In genomic region chr16:17223576-17223975, GRCh38 we compare ENCODE assay signal across 17 cellular contexts.
DNase-seq lines count a peak whose midpoint lies in the region; ATAC-seq and TF ChIP-seq lines count a peak whose summit lies in the region.
"Had no signal": no experiment of that assay in that cellular context is flagged by ENCODE, and none has a peak within 500 bp of the region (broad histone marks: within the 10 kb centered on the region; RNA-seq: fewer than 3 reads in every experiment).

No MANE protein-coding gene starts in this region.

- no peaks in the 10 kb centered on the region for H3K79me2 ChIP-seq in Karpas-422 (ENCODE audit: low read length)

- H3K4me3 Mint-ChIP-seq in activated naive CD8-positive, alpha-beta T cell treated with anti-CD3 and anti-CD28 coated beads, Interleukin-2, amount 10 ng/mL, durations not matched to agents 7 days and 5 days = no peak overlapping the region
- H3K4me3 Mint-ChIP-seq in activated naive CD8-positive, alpha-beta T cell treated with anti-CD3 and anti-CD28 coated beads, Interleukin-2, amount 50 U/mL, for 24 hours = no peak overlapping the region
- no peak overlapping the region for H3K4me3 Mint-ChIP-seq in dendritic cell treated with granulocyte-macrophage colony-stimulating factor and Interleukin-4, amounts not matched to agents 40 ng/mL and 50 ng/mL, for 4 days
- no peak overlapping the region for H3K4me3 Mint-ChIP-seq in activated T-cell treated with anti-CD3 and anti-CD28 coated beads, Interleukin-2, amount 50 U/mL, for 4 hours
- H3K4me3 Mint-ChIP-seq: CD8-positive, alpha-beta memory T cell; H9 had no signal

- ATAC-seq in activated naive CD8-positive, alpha-beta T cell treated with anti-CD3 and anti-CD28 coated beads, Interleukin-2, amount 10 ng/mL, durations not matched to agents 7 days and 5 days (ENCODE audit: low read depth) = no peak
- ATAC-seq in activated naive CD8-positive, alpha-beta T cell treated with anti-CD3 and anti-CD28 coated beads, Interleukin-2, amount 50 U/mL, for 24 hours = no peak
- ATAC-seq in GM18517 (IDR thresholded peaks at IDR 0.05; ENCODE audit: unreplicated experiment) = no peak
- ATAC-seq in activated T-cell treated with anti-CD3 and anti-CD28 coated beads, Interleukin-2, amount 50 U/mL, for 4 hours = no peak

- intact Hi-C loops in dendritic cell treated with granulocyte-macrophage colony-stimulating factor and Interleukin-4, amounts not matched to agents 40 ng/mL and 50 ng/mL, for 4 days (cut with micrococcal nuclease) = no loop called here
- intact Hi-C loops in sigmoid colon (cut with DNase I) = loop anchor here (2.0 to 5.0 kb wide), 2 partner anchors 89 to 184 kb away; no protein-coding TSS in a partner anchor

- H3K27ac Mint-ChIP-seq in activated naive CD8-positive, alpha-beta T cell treated with anti-CD3 and anti-CD28 coated beads, Interleukin-2, amount 10 ng/mL, durations not matched to agents 7 days and 5 days = peak overlapping the region; percentile 82
- H3K27ac Mint-ChIP-seq in activated naive CD8-positive, alpha-beta T cell treated with anti-CD3 and anti-CD28 coated beads, Interleukin-2, amount 50 U/mL, for 24 hours = no peak overlapping the region
- H3K27ac Mint-ChIP-seq in dendritic cell treated with granulocyte-macrophage colony-stimulating factor and Interleukin-4, amounts not matched to agents 40 ng/mL and 50 ng/mL, for 4 days = peak overlapping the region; percentile 39

- H3K36me3 ChIP-seq in Karpas-422 (ENCODE audit: insufficient read depth, low read length) (no peaks in the 10 kb centered on the region), sigmoid colon (no peaks in the 10 kb centered on the region)

- H3K4me3 ChIP-seq in Karpas-422 (ENCODE audit: low read length) (no peak overlapping the region), sigmoid colon (no peak overlapping the region)
- H3K4me3 ChIP-seq: SK-N-MC had no signal

- no peaks in the 10 kb centered on the region for H3K27me3 Mint-ChIP-seq in activated naive CD8-positive, alpha-beta T cell treated with anti-CD3 and anti-CD28 coated beads, Interleukin-2, amount 10 ng/mL, durations not matched to agents 7 days and 5 days
- no peaks in the 10 kb centered on the region for H3K27me3 Mint-ChIP-seq in activated naive CD8-positive, alpha-beta T cell treated with anti-CD3 and anti-CD28 coated beads, Interleukin-2, amount 50 U/mL, for 24 hours
- no peaks in the 10 kb centered on the region for H3K27me3 Mint-ChIP-seq in dendritic cell treated with granulocyte-macrophage colony-stimulating factor and Interleukin-4, amounts not matched to agents 40 ng/mL and 50 ng/mL, for 4 days
- no peaks in the 10 kb centered on the region for H3K27me3 Mint-ChIP-seq in activated T-cell treated with anti-CD3 and anti-CD28 coated beads, Interleukin-2, amount 50 U/mL, for 4 hours (ENCODE audit: low read depth)
- H3K27me3 Mint-ChIP-seq: CD8-positive, alpha-beta memory T cell had no signal

- TF ChIP-seq POLR2A in sigmoid colon (IDR thresholded peaks at IDR 0.05) = no peak

- H3K4me1 ChIP-seq in Karpas-422 (ENCODE audit: low read length) = peaks cover 32% of the 10 kb centered on the region
- peaks cover 0 to 50% (median 48%) of the 10 kb centered on the region in 4 donors for H3K4me1 ChIP-seq in sigmoid colon

- 76 to 81% methylated on average over 3 of the region's 3 CpGs for WGBS in sigmoid colon, 2 donors

- TF ChIP-seq CTCF in sigmoid colon (IDR thresholded peaks at IDR 0.05) = no peak

- H4K20me1 ChIP-seq in Karpas-422 (ENCODE audit: insufficient read depth, low read depth, low read length) = peaks cover 23% of the 10 kb centered on the region

- POLR2A ChIA-PET in activated naive CD8-positive, alpha-beta T cell treated with anti-CD3 and anti-CD28 coated beads, Interleukin-2, amount 10 ng/mL, durations not matched to agents 7 days and 5 days (lab: Charles Lee) = interaction anchor here (0.6 to 1.2 kb wide), 2 partner anchors 11 to 97 kb away, joined by 3 to 5 read pairs; no protein-coding TSS in a partner anchor

- H3K4me1 Mint-ChIP-seq in activated naive CD8-positive, alpha-beta T cell treated with anti-CD3 and anti-CD28 coated beads, Interleukin-2, amount 10 ng/mL, durations not matched to agents 7 days and 5 days = peaks cover 34% of the 10 kb centered on the region
- H3K4me1 Mint-ChIP-seq in activated naive CD8-positive, alpha-beta T cell treated with anti-CD3 and anti-CD28 coated beads, Interleukin-2, amount 50 U/mL, for 24 hours = peaks cover 25% of the 10 kb centered on the region
- peaks cover 42% of the 10 kb centered on the region for H3K4me1 Mint-ChIP-seq in dendritic cell treated with granulocyte-macrophage colony-stimulating factor and Interleukin-4, amounts not matched to agents 40 ng/mL and 50 ng/mL, for 4 days (ENCODE audit: low read depth)
- peaks cover 8% of the 10 kb centered on the region for H3K4me1 Mint-ChIP-seq in activated T-cell treated with anti-CD3 and anti-CD28 coated beads, Interleukin-2, amount 50 U/mL, for 4 hours (ENCODE audit: low read depth)

- no peaks in the 10 kb centered on the region for H3K9me3 ChIP-seq in Karpas-422 (ENCODE audit: low read length)
- H3K9me3 ChIP-seq in sigmoid colon = no peaks in the 10 kb centered on the region

- no peaks in the 10 kb centered on the region for H3K27me3 ChIP-seq in Karpas-422 (ENCODE audit: low read length)
- H3K27me3 ChIP-seq in sigmoid colon = no peaks in the 10 kb centered on the region

- H3K9ac ChIP-seq in Karpas-422 (ENCODE audit: low read length) = no peak overlapping the region

- no peaks in the 10 kb centered on the region for H3K9me2 ChIP-seq in Karpas-422 (replicated peaks; ENCODE audit: insufficient read depth, low read length)

- peaks cover 33% of the 10 kb centered on the region for H3K36me3 Mint-ChIP-seq in activated naive CD8-positive, alpha-beta T cell treated with anti-CD3 and anti-CD28 coated beads, Interleukin-2, amount 10 ng/mL, durations not matched to agents 7 days and 5 days
- H3K36me3 Mint-ChIP-seq in activated naive CD8-positive, alpha-beta T cell treated with anti-CD3 and anti-CD28 coated beads, Interleukin-2, amount 50 U/mL, for 24 hours (ENCODE audit: low read depth) = peaks cover 2% of the 10 kb centered on the region
- peaks cover 12% of the 10 kb centered on the region for H3K36me3 Mint-ChIP-seq in dendritic cell treated with granulocyte-macrophage colony-stimulating factor and Interleukin-4, amounts not matched to agents 40 ng/mL and 50 ng/mL, for 4 days (ENCODE audit: low read depth)
- peaks cover 22% of the 10 kb centered on the region for H3K36me3 Mint-ChIP-seq in activated T-cell treated with anti-CD3 and anti-CD28 coated beads, Interleukin-2, amount 50 U/mL, for 4 hours (ENCODE audit: insufficient read depth)

- H3K9me3 Mint-ChIP-seq in activated naive CD8-positive, alpha-beta T cell treated with anti-CD3 and anti-CD28 coated beads, Interleukin-2, amount 10 ng/mL, durations not matched to agents 7 days and 5 days = peaks cover 1% of the 10 kb centered on the region
- H3K9me3 Mint-ChIP-seq in activated naive CD8-positive, alpha-beta T cell treated with anti-CD3 and anti-CD28 coated beads, Interleukin-2, amount 50 U/mL, for 24 hours = no peaks in the 10 kb centered on the region
- H3K9me3 Mint-ChIP-seq in dendritic cell treated with granulocyte-macrophage colony-stimulating factor and Interleukin-4, amounts not matched to agents 40 ng/mL and 50 ng/mL, for 4 days = no peaks in the 10 kb centered on the region
- H3K9me3 Mint-ChIP-seq in activated T-cell treated with anti-CD3 and anti-CD28 coated beads, Interleukin-2, amount 50 U/mL, for 4 hours = no peaks in the 10 kb centered on the region
- H3K9me3 Mint-ChIP-seq: CD8-positive, alpha-beta memory T cell; H9 had no signal

- no peak for TF ChIP-seq EP300 in sigmoid colon (IDR thresholded peaks at IDR 0.05)

- H3K4me2 ChIP-seq in Karpas-422 (ENCODE audit: low read depth, low read length, poor library complexity, severe bottlenecking) = peak overlapping the region; percentile 36

- H3K27ac ChIP-seq in Karpas-422 (ENCODE audit: low read length) (no peak overlapping the region), sigmoid colon (peak overlapping the region in 3 of 4 donors; percentile 82 to 88 (median 86))
- H3K27ac ChIP-seq: SK-N-MC had no signal

- DNase-seq in activated naive CD8-positive, alpha-beta T cell treated with anti-CD3 and anti-CD28 coated beads, Interleukin-2, amount 10 ng/mL, durations not matched to agents 7 days and 5 days = no peak
- DNase-seq in activated naive CD8-positive, alpha-beta T cell treated with anti-CD3 and anti-CD28 coated beads, Interleukin-2, amount 50 U/mL, for 24 hours = no peak
- DNase-seq in Karpas-422 (peak; percentile 56), sigmoid colon (no peak), RKO (ENCODE audit: low spot score) (no peak)
- no peak for DNase-seq in activated T-cell treated with anti-CD3 and anti-CD28 coated beads, Interleukin-2, amount 50 U/mL, for 4 hours
- DNase-seq: CD8-positive, alpha-beta memory T cell; DMS79; H9; NCI-H1048; NCI-H1436 treated with DMSO at 0.1 percent for 48 hours; NK-92 treated with Interleukin-12 subunit alpha and Interleukin-12 subunit beta, amount 100 ng/mL, for 24 hours; OCI-M1; SHP77 had no signal

- no peak overlapping the region for H2AFZ ChIP-seq in Karpas-422 (ENCODE audit: low read length)
